ENCODE assay signal across 8 cellular contexts in genomic region chr5:139696894-139697658, GRCh38. TPM values are rescaled to one million over a fixed set of nuclear protein-coding genes. Genes with fewer than 3 reads are reported as not detected.
A peak's percentile ranks its signal among the peaks of the same experiment; 100 is the strongest.
DNase-seq lines count a peak whose midpoint lies in the region; ATAC-seq and TF ChIP-seq lines count a peak whose summit lies in the region.

No MANE protein-coding gene starts in this region.

- H3K4me1 ChIP-seq in stomach smooth muscle (ENCODE audit: control insufficient read depth, insufficient read depth, low read length), result peaks cover 40% of the 10 kb centered on the region

- H3K36me3 Mint-ChIP-seq in T-helper 17 cell (ENCODE audit: low read depth), result peaks cover 3% of the 10 kb centered on the region

- TF ChIP-seq CTCF in lower leg skin (IDR thresholded peaks at IDR 0.05), result no peak

- no peak overlapping the region for H3K27ac Mint-ChIP-seq in T-helper 17 cell

- ATAC-seq in T-helper 17 cell, result peak; percentile 41
- ATAC-seq in HG02571 (IDR thresholded peaks at IDR 0.05; ENCODE audit: unreplicated experiment), result no peak
- ATAC-seq in GM18517 (IDR thresholded peaks at IDR 0.05; ENCODE audit: unreplicated experiment), result no peak

- no peaks in the 10 kb centered on the region for H3K27me3 ChIP-seq in stomach smooth muscle (ENCODE audit: control insufficient read depth in 1 of 2, insufficient read depth in 2 of 2, low read length in 2 of 2)

- H3K27me3 Mint-ChIP-seq in T-helper 17 cell, result peaks cover 25% of the 10 kb centered on the region

- WGBS in lower leg skin, 2 donors, result 1 to 2% methylated on average over 21 to 32 of the region's 55 CpGs

- peak overlapping the region; percentile 90 for H3K4me3 Mint-ChIP-seq in T-helper 17 cell

- peak overlapping the region; percentile 10 for H3K4me3 ChIP-seq in lower leg skin (ENCODE audit: low read depth, poor library complexity, severe bottlenecking)
- peak overlapping the region; percentile 53 to 68 for H3K4me3 ChIP-seq in stomach smooth muscle (ENCODE audit: low read length in 2 of 2)

- TF ChIP-seq POLR2A in lower leg skin (IDR thresholded peaks at IDR 0.05), result no peak

- peaks cover 14% of the 10 kb centered on the region for H3K4me1 Mint-ChIP-seq in T-helper 17 cell

- H3K36me3 ChIP-seq in stomach smooth muscle (ENCODE audit: control insufficient read depth in 2 of 2, insufficient read depth in 2 of 2, low read length in 2 of 2), result no peaks in the 10 kb centered on the region

- H3K9me3 ChIP-seq in T-helper 17 cell (ENCODE audit: control insufficient read depth, low read length, poor library complexity, severe bottlenecking), result no peaks in the 10 kb centered on the region
- H3K9me3 ChIP-seq in stomach smooth muscle (ENCODE audit: control insufficient read depth in 2 of 2, low read length in 2 of 2), result no peaks in the 10 kb centered on the region

- DNase-seq in stimulated activated CD4-positive, alpha-beta T cell treated with anti-CD3 and anti-CD28 coated beads, Interleukin-2, amount 100 ng/mL, for 4 hours (ENCODE audit: low read depth), result peak; percentile 28
- no peak for DNase-seq in stimulated activated CD4-positive, alpha-beta T cell treated with anti-CD3 and anti-CD28 coated beads, Interleukin-4, amount 100 ng/mL, for 24 hours
- DNase-seq in T-helper 17 cell (no peak), dermis blood vessel endothelial cell (peak; percentile 74), lower leg skin (ENCODE audit: low spot score in 2 of 2) (peak; percentile 56 to 94)

- intact Hi-C loops in lower leg skin (cut with DNase I; ENCODE audit: low total_unique reads), result no loop called here

- H3K27ac ChIP-seq in stomach smooth muscle (ENCODE audit: low read length), result peak overlapping the region; percentile 90

- peak overlapping the region; percentile 65 to 69 for H3K9ac ChIP-seq in stomach smooth muscle (ENCODE audit: low read length in 2 of 2)

RNA-seq across cellular contexts. Expression of gene CXXC5, which starts 48.9 kb away (rescaled TPM):
- total RNA-seq in T-helper 17 cell, result 1 to 10 TPM; 3.2 to 4.3 TPM
- 29.6 and 36.1 TPM in 2 replicates for total RNA-seq in dermis blood vessel endothelial cell
- 10 to 100 TPM; 36.4 to 69.3 (median 45.2) TPM for total RNA-seq in lower leg skin

Comparison
In these comparisons a context has a peak if more than half of its experiments do, and no peak if none do; other contexts are left out.
1. DNase-seq: peak in stimulated activated CD4-positive, alpha-beta T cell treated with anti-CD3 and anti-CD28 coated beads, Interleukin-2, amount 100 ng/mL, for 4 hours (single experiment), dermis blood vessel endothelial cell (single experiment) and lower leg skin (2 of 2); none in stimulated activated CD4-positive, alpha-beta T cell treated with anti-CD3 and anti-CD28 coated beads, Interleukin-4, amount 100 ng/mL, for 24 hours (single experiment) and T-helper 17 cell (0 of 3).